Comparison of ENCODE assay signal across 18 cellular contexts in genomic region chr4:53380221-53380620, GRCh38. TPM values are rescaled to one million over a fixed set of nuclear protein-coding genes. Genes with fewer than 3 reads are reported as not detected.
DNase-seq lines count a peak whose midpoint lies in the region; ATAC-seq and TF ChIP-seq lines count a peak whose summit lies in the region.
"Had no signal": no experiment of that assay in that cellular context is flagged by ENCODE, and none has a peak within 500 bp of the region (broad histone marks: within the 10 kb centered on the region; RNA-seq: fewer than 3 reads in every experiment).

No MANE protein-coding gene starts in this region.

- peaks cover 14 to 72% (median 46%) of the 10 kb centered on the region in 11 experiments; a peak in 18 of 22 replicates for H4K20me1 ChIP-seq in BLaER1 treated with 17β-estradiol and CSF1 and Interleukin-3, amounts not matched to agents 10 nM and 100 nM
- H4K20me1 ChIP-seq in PC-3 (ENCODE audit: low read length): peaks cover 26% of the 10 kb centered on the region

- H3F3A ChIP-seq in PC-3 (ENCODE audit: low read length, unreplicated experiment): no peaks in the 10 kb centered on the region

- WGBS in gastroesophageal sphincter (ENCODE audit: low coverage in 1 of 2), 2 donors: 76 to 90% methylated on average over 3 to 4 of the region's 4 CpGs

- ATAC-seq in PC-3 (no peak), GM18498 (IDR thresholded peaks at IDR 0.05; ENCODE audit: unreplicated experiment) (no peak), HG02840 (IDR thresholded peaks at IDR 0.05; ENCODE audit: low FRiP score, unreplicated experiment) (no peak), HG02938 (IDR thresholded peaks at IDR 0.05; ENCODE audit: unreplicated experiment) (no peak), gastroesophageal sphincter (no peak)
- ATAC-seq: left colon, Right ventricle myocardium inferior had no signal

- TF ChIP-seq CTCF in PC-3 (conservative IDR thresholded peaks at IDR 0.05; ENCODE audit: low read depth, low read length) (no peak), gastroesophageal sphincter (IDR thresholded peaks at IDR 0.05) (no peak)

- TF ChIP-seq EP300 in gastroesophageal sphincter (IDR thresholded peaks at IDR 0.05): no peak

- H3K36me3 ChIP-seq in BLaER1 treated with 17β-estradiol and CSF1 and Interleukin-3, amounts not matched to agents 10 nM and 100 nM: peaks cover 35 to 57% (median 49%) of the 10 kb centered on the region in 11 experiments
- H3K36me3 ChIP-seq in PC-3 (ENCODE audit: low read depth, low read length) (peaks cover 28% of the 10 kb centered on the region), gastroesophageal sphincter (peaks cover 0 to 36% of the 10 kb centered on the region in 2 donors)

- no TSS peak for BruUV-seq in PC-3 (replicated peaks; lab: Mats Ljungman, UMichigan)

- H3K9me2 ChIP-seq in PC-3 (replicated peaks; ENCODE audit: low read length): no peaks in the 10 kb centered on the region

- peak overlapping the region; percentile 37 to 93 (median 83); a peak in 19 of 22 replicates for H3K4me2 ChIP-seq in BLaER1 treated with 17β-estradiol and CSF1 and Interleukin-3, amounts not matched to agents 10 nM and 100 nM
- H3K4me2 ChIP-seq in PC-3 (ENCODE audit: low read length): peak overlapping the region; percentile 90

- no peaks in the 10 kb centered on the region for H3K27me3 ChIP-seq in BLaER1 treated with 17β-estradiol and CSF1 and Interleukin-3, amounts not matched to agents 10 nM and 100 nM
- no peaks in the 10 kb centered on the region for H3K27me3 ChIP-seq in PC-3 (ENCODE audit: low read length)
- H3K27me3 ChIP-seq in gastroesophageal sphincter: no peaks in the 10 kb centered on the region
- H3K27me3 ChIP-seq: tibial artery had no signal

- peaks cover 54% of the 10 kb centered on the region for H3K79me2 ChIP-seq in PC-3 (ENCODE audit: low read length)

- H3K4me3 ChIP-seq in BLaER1 treated with 17β-estradiol and CSF1 and Interleukin-3, amounts not matched to agents 10 nM and 100 nM: peak overlapping the region in 1 of 10 experiments; percentile 78; a peak in 1 of 20 replicates
- H3K4me3 ChIP-seq in PC-3 (ENCODE audit: low read length) (peak overlapping the region; percentile 87; the same call in 1 of the 2 replicates), gastroesophageal sphincter (no peak overlapping the region)
- H3K4me3 ChIP-seq: tibial artery had no signal

- intact Hi-C loops in PC-3 (cut with micrococcal nuclease): no loop called here

- DNase-seq in EH (ENCODE audit: low read depth) (peak; percentile 29), PC-3 (peak; percentile 29), fibroblast of peridontal ligament (ENCODE audit: extremely low read depth) (peak; percentile 30)
- DNase-seq: activated CD4-positive, CD25-positive, alpha-beta regulatory T cell treated with anti-CD3 and anti-CD28 coated beads, Interleukin-2, amount 50 U/mL, for 72 hours; activated naive CD4-positive, alpha-beta T cell treated with anti-CD3 and anti-CD28 coated beads, Interleukin-2, amount 10 ng/mL, durations not matched to agents 7 days and 5 days; left colon; NCI-H1092; NCI-H2171 treated with DMSO at 0.1 percent for 48 hours; NCI-H82; T-helper 9 cell; tibial artery had no signal

- no peak overlapping the region for H3K27ac ChIP-seq in BLaER1 treated with 17β-estradiol and CSF1 and Interleukin-3, amounts not matched to agents 10 nM and 100 nM
- H3K27ac ChIP-seq in PC-3 (ENCODE audit: low read length) (no peak overlapping the region), gastroesophageal sphincter (no peak overlapping the region)
- H3K27ac ChIP-seq: parathyroid adenoma, tibial artery had no signal

- CTCF ChIA-PET in PC-3 (lab: Charles Lee): no interaction called here

- H3K9ac ChIP-seq in BLaER1 treated with 17β-estradiol and CSF1 and Interleukin-3, amounts not matched to agents 10 nM and 100 nM: no peak overlapping the region
- H3K9ac ChIP-seq in PC-3 (ENCODE audit: low read length): no peak overlapping the region
- H3K9ac ChIP-seq: parathyroid adenoma had no signal

- no peak overlapping the region for H2AFZ ChIP-seq in PC-3 (ENCODE audit: low read length)
- H2AFZ ChIP-seq: parathyroid adenoma had no signal

- POLR2A ChIA-PET in PC-3 (lab: Charles Lee; ENCODE audit: unreplicated experiment): no interaction called here

- H3K4me1 ChIP-seq in BLaER1 treated with 17β-estradiol and CSF1 and Interleukin-3, amounts not matched to agents 10 nM and 100 nM: peaks cover 16 to 30% (median 23%) of the 10 kb centered on the region in 10 experiments
- peaks cover 25% of the 10 kb centered on the region for H3K4me1 ChIP-seq in PC-3 (ENCODE audit: insufficient read depth, low read length)
- peaks cover 3 to 22% (median 5%) of the 10 kb centered on the region in 3 donors for H3K4me1 ChIP-seq in gastroesophageal sphincter

- no peaks in the 10 kb centered on the region for H3K9me3 ChIP-seq in BLaER1 treated with 17β-estradiol and CSF1 and Interleukin-3, amounts not matched to agents 10 nM and 100 nM (replicated peaks in 1 of 11)
- H3K9me3 ChIP-seq in PC-3 (ENCODE audit: low read length) (no peaks in the 10 kb centered on the region), gastroesophageal sphincter (no peaks in the 10 kb centered on the region)
- H3K9me3 ChIP-seq: tibial artery had no signal

- no peak for TF ChIP-seq POLR2A in gastroesophageal sphincter (IDR thresholded peaks at IDR 0.05)

RNA-seq across cellular contexts. Expression of gene FIP1L1, which starts 2.8 kb away (rescaled TPM):
- total RNA-seq in PC-3 (2014; rRNA removed) (76.1 and 102 TPM in 2 replicates), gastroesophageal sphincter (10 to 100 TPM; 40.8 to 56.4 (median 43.8) TPM)

RNA-seq across cellular contexts. Expression of gene SCFD2, which starts 14.4 kb away (rescaled TPM):
- total RNA-seq in PC-3 (2014; rRNA removed): 36.6 and 40.7 TPM in 2 replicates
- total RNA-seq in gastroesophageal sphincter: 10 to 100 TPM in 3 of 4 donors, 1 to 10 TPM in 1; 8.9 to 17.6 (median 14.6) TPM
